ENCODE assay signal across 16 cellular contexts in the genomic region with DNA sequence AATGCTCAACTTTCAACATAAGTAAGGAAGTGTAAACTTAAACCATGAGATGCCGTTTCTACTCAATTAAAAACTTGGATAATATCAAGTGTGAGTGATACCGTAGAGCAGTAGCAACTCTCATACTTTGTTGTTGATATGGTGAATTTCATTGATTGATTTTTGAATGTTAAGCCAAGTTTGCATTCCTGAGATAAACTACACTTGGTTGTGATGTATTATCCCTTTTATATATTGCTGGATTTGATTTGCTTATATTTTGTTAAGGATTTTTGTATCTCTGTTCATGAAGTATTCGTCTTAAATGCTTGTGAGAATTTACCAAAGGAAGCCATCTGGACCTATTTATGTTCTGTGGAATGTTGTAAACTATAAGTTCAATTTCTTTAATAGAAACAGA.
"Had no signal": no experiment of that assay in that cellular context is flagged by ENCODE, and none has a peak within 500 bp of the region (broad histone marks: within the 10 kb centered on the region; RNA-seq: fewer than 3 reads in every experiment).

No MANE protein-coding gene starts in this region.

- H3K27me3 ChIP-seq: right atrium auricular region, tibial nerve had no signal

- H3K4me3 Mint-ChIP-seq: activated CD4-positive, alpha-beta memory T cell treated with anti-CD3 and anti-CD28 coated beads for 36 hours; activated naive CD8-positive, alpha-beta T cell treated with anti-CD3 and anti-CD28 coated beads for 36 hours; activated T-cell treated with anti-CD3 and anti-CD28 coated beads, Interleukin-2, amount 50 U/mL, for 4 hours; stimulated activated effector memory CD8-positive, alpha-beta T cell treated with anti-CD3 and anti-CD28 coated beads, Interleukin-12 subunit alpha, Interleukin-12 subunit beta, amount 100 ng/mL, for 72 hours; T-cell had no signal

- DNase-seq: activated CD4-positive, alpha-beta memory T cell treated with anti-CD3 and anti-CD28 coated beads for 36 hours; activated effector memory CD4-positive, alpha-beta T cell treated with anti-CD3 and anti-CD28 coated beads, Interleukin-2, amount 50 U/mL, for 16 hours; activated naive CD8-positive, alpha-beta T cell treated with anti-CD3 and anti-CD28 coated beads for 36 hours; activated T-cell treated with anti-CD3 and anti-CD28 coated beads, Interleukin-2, amount 50 U/mL, for 4 hours; aorta; hypothalamus; lower lobe of right lung; naive B cell; T-cell; T1000 had no signal

- H3K36me3 ChIP-seq: lower lobe of right lung, right atrium auricular region, tibial nerve had no signal

- H3K27ac ChIP-seq: lower lobe of right lung, right atrium auricular region, tibial nerve, VCaP had no signal

- H3K36me3 Mint-ChIP-seq: naive B cell had no signal

- H3K4me3 ChIP-seq: lower lobe of right lung, right atrium auricular region, smooth muscle cell, tibial nerve had no signal

- H3K9me3 Mint-ChIP-seq: activated CD4-positive, alpha-beta memory T cell treated with anti-CD3 and anti-CD28 coated beads for 36 hours; activated naive CD8-positive, alpha-beta T cell treated with anti-CD3 and anti-CD28 coated beads for 36 hours; activated T-cell treated with anti-CD3 and anti-CD28 coated beads, Interleukin-2, amount 50 U/mL, for 4 hours; stimulated activated effector memory CD8-positive, alpha-beta T cell treated with anti-CD3 and anti-CD28 coated beads, Interleukin-12 subunit alpha, Interleukin-12 subunit beta, amount 100 ng/mL, for 72 hours; T-cell had no signal

- H3K27me3 Mint-ChIP-seq: activated CD4-positive, alpha-beta memory T cell treated with anti-CD3 and anti-CD28 coated beads for 36 hours; activated naive CD8-positive, alpha-beta T cell treated with anti-CD3 and anti-CD28 coated beads for 36 hours; naive B cell; T-cell had no signal

- ATAC-seq: activated T-cell treated with anti-CD3 and anti-CD28 coated beads, Interleukin-2, amount 50 U/mL, for 4 hours; lower lobe of right lung; stimulated activated effector memory CD8-positive, alpha-beta T cell treated with anti-CD3 and anti-CD28 coated beads, Interleukin-12 subunit alpha, Interleukin-12 subunit beta, amount 100 ng/mL, for 72 hours; T-cell had no signal

- FAIRE-seq: bronchial epithelial cell had no signal

- H3K9me3 ChIP-seq: lower lobe of right lung, right atrium auricular region, tibial nerve had no signal

- H3K27ac Mint-ChIP-seq: activated CD4-positive, alpha-beta memory T cell treated with anti-CD3 and anti-CD28 coated beads for 36 hours; activated naive CD8-positive, alpha-beta T cell treated with anti-CD3 and anti-CD28 coated beads for 36 hours; T-cell had no signal
